9 cellular contexts compared by ENCODE assay signal in genomic region chr10:4981722-4982471, GRCh38. TPM values are rescaled to one million over a fixed set of nuclear protein-coding genes. Genes with fewer than 3 reads are reported as not detected.
A peak's percentile ranks its signal among the peaks of the same experiment; 100 is the strongest.
DNase-seq lines count a peak whose midpoint lies in the region; ATAC-seq and TF ChIP-seq lines count a peak whose summit lies in the region.
"Had no signal": no experiment of that assay in that cellular context is flagged by ENCODE, and none has a peak within 500 bp of the region (broad histone marks: within the 10 kb centered on the region; RNA-seq: fewer than 3 reads in every experiment).

No MANE protein-coding gene starts in this region.

- peak overlapping the region in 1 of 2 donors; percentile 11 for H3K9ac ChIP-seq in duodenal mucosa (ENCODE audit: low read depth in 1 of 2, low read length in 2 of 2)

- H3K36me3 ChIP-seq in duodenal mucosa (ENCODE audit: control insufficient read depth in 1 of 2, insufficient read depth in 2 of 2, low read length in 2 of 2) (no peaks in the 10 kb centered on the region), muscle layer of duodenum (ENCODE audit: control insufficient read depth in 1 of 2, insufficient read depth in 2 of 2, low read length in 2 of 2) (no peaks in the 10 kb centered on the region)
- H3K36me3 ChIP-seq: neutrophil had no signal

- H3K27me3 ChIP-seq in duodenal mucosa (ENCODE audit: control insufficient read depth in 1 of 2, insufficient read depth in 2 of 2, low read length in 2 of 2) (no peaks in the 10 kb centered on the region), muscle layer of duodenum (ENCODE audit: low read depth, low read length) (no peaks in the 10 kb centered on the region)
- H3K27me3 ChIP-seq: neutrophil had no signal

- H3K4me1 Mint-ChIP-seq in activated CD4-positive, alpha-beta T cell treated with anti-CD3 and anti-CD28 coated beads, Interleukin-2, amount 10 ng/mL, durations not matched to agents 7 days and 5 days: no peaks in the 10 kb centered on the region
- no peaks in the 10 kb centered on the region for H3K4me1 Mint-ChIP-seq in activated T-helper 1 cell treated with anti-CD3 and anti-CD28 coated beads, Interleukin-12 subunit alpha, Interleukin-12 subunit beta, Interleukin-2, Interleukin-4 antibody, amounts not matched to agents 30 ng/mL and 10 ng/mL and 1 ng/mL, durations not matched to agents 14 hours and 24 hours and 36 hours (ENCODE audit: low read depth)

- H3K9me3 Mint-ChIP-seq in activated CD4-positive, alpha-beta T cell treated with anti-CD3 and anti-CD28 coated beads, Interleukin-2, amount 10 ng/mL, durations not matched to agents 7 days and 5 days: no peaks in the 10 kb centered on the region
- no peaks in the 10 kb centered on the region for H3K9me3 Mint-ChIP-seq in activated T-helper 1 cell treated with anti-CD3 and anti-CD28 coated beads, Interleukin-12 subunit alpha, Interleukin-12 subunit beta, Interleukin-2, Interleukin-4 antibody, amounts not matched to agents 30 ng/mL and 10 ng/mL and 1 ng/mL, durations not matched to agents 14 hours and 24 hours and 36 hours

- H3K4me3 ChIP-seq in GM12864 (ENCODE audit: low read depth, low read length): no peak overlapping the region
- H3K4me3 ChIP-seq in duodenal mucosa (ENCODE audit: low read depth in 1 of 2, low read length in 2 of 2): peak overlapping the region; percentile 38 to 48
- no peak overlapping the region for H3K4me3 ChIP-seq in muscle layer of duodenum (ENCODE audit: low read depth in 1 of 2, low read length in 2 of 2)

- no peak overlapping the region for H3K4me3 Mint-ChIP-seq in activated CD4-positive, alpha-beta T cell treated with anti-CD3 and anti-CD28 coated beads, Interleukin-2, amount 10 ng/mL, durations not matched to agents 7 days and 5 days
- no peak overlapping the region for H3K4me3 Mint-ChIP-seq in activated T-helper 1 cell treated with anti-CD3 and anti-CD28 coated beads, Interleukin-12 subunit alpha, Interleukin-12 subunit beta, Interleukin-2, Interleukin-4 antibody, amounts not matched to agents 30 ng/mL and 10 ng/mL and 1 ng/mL, durations not matched to agents 14 hours and 24 hours and 36 hours

- H3K36me3 Mint-ChIP-seq in activated CD4-positive, alpha-beta T cell treated with anti-CD3 and anti-CD28 coated beads, Interleukin-2, amount 10 ng/mL, durations not matched to agents 7 days and 5 days (ENCODE audit: low read depth): no peaks in the 10 kb centered on the region
- no peaks in the 10 kb centered on the region for H3K36me3 Mint-ChIP-seq in activated T-helper 1 cell treated with anti-CD3 and anti-CD28 coated beads, Interleukin-12 subunit alpha, Interleukin-12 subunit beta, Interleukin-2, Interleukin-4 antibody, amounts not matched to agents 30 ng/mL and 10 ng/mL and 1 ng/mL, durations not matched to agents 14 hours and 24 hours and 36 hours (ENCODE audit: low read depth)

- H3K27ac Mint-ChIP-seq in activated CD4-positive, alpha-beta T cell treated with anti-CD3 and anti-CD28 coated beads, Interleukin-2, amount 10 ng/mL, durations not matched to agents 7 days and 5 days: no peak overlapping the region
- H3K27ac Mint-ChIP-seq in activated T-helper 1 cell treated with anti-CD3 and anti-CD28 coated beads, Interleukin-12 subunit alpha, Interleukin-12 subunit beta, Interleukin-2, Interleukin-4 antibody, amounts not matched to agents 30 ng/mL and 10 ng/mL and 1 ng/mL, durations not matched to agents 14 hours and 24 hours and 36 hours: no peak overlapping the region

- H3K9me3 ChIP-seq in duodenal mucosa (ENCODE audit: control insufficient read depth in 1 of 2, low read length in 2 of 2) (no peaks in the 10 kb centered on the region), muscle layer of duodenum (ENCODE audit: control insufficient read depth in 1 of 2, low read length in 2 of 2) (no peaks in the 10 kb centered on the region)
- H3K9me3 ChIP-seq: neutrophil had no signal

- H3K27me3 Mint-ChIP-seq in activated CD4-positive, alpha-beta T cell treated with anti-CD3 and anti-CD28 coated beads, Interleukin-2, amount 10 ng/mL, durations not matched to agents 7 days and 5 days: peaks cover 2% of the 10 kb centered on the region
- no peaks in the 10 kb centered on the region for H3K27me3 Mint-ChIP-seq in activated T-helper 1 cell treated with anti-CD3 and anti-CD28 coated beads, Interleukin-12 subunit alpha, Interleukin-12 subunit beta, Interleukin-2, Interleukin-4 antibody, amounts not matched to agents 30 ng/mL and 10 ng/mL and 1 ng/mL, durations not matched to agents 14 hours and 24 hours and 36 hours (ENCODE audit: insufficient read depth)

- TF ChIP-seq CTCF in GM12864 (IDR thresholded peaks at IDR 0.05; ENCODE audit: low read depth, low read length, missing control alignments): peak; percentile 65

- intact Hi-C loops in activated T-helper 1 cell treated with anti-CD3 and anti-CD28 coated beads, Interleukin-12 subunit alpha, Interleukin-12 subunit beta, Interleukin-2, Interleukin-4 antibody, amounts not matched to agents 30 ng/mL and 10 ng/mL and 1 ng/mL, durations not matched to agents 14 hours and 24 hours and 36 hours (cut with micrococcal nuclease): loop anchor here (1.0 kb wide), 1 partner anchor 133 kb away; no protein-coding TSS in a partner anchor

- DNase-seq in GM12864 (ENCODE audit: low read depth) (peak; percentile 5), NAMALWA (ENCODE audit: low spot score) (peak; percentile 45), COLO829 (ENCODE audit: low spot score) (no peak)
- no peak for DNase-seq in activated CD4-positive, alpha-beta T cell treated with anti-CD3 and anti-CD28 coated beads, Interleukin-2, amount 10 ng/mL, durations not matched to agents 7 days and 5 days
- no peak for DNase-seq in activated T-helper 1 cell treated with anti-CD3 and anti-CD28 coated beads, Interleukin-12 subunit alpha, Interleukin-12 subunit beta, Interleukin-2, Interleukin-4 antibody, amounts not matched to agents 30 ng/mL and 10 ng/mL and 1 ng/mL, durations not matched to agents 14 hours and 24 hours and 36 hours (ENCODE audit: low spot score)

- CTCF ChIA-PET in activated CD4-positive, alpha-beta T cell treated with anti-CD3 and anti-CD28 coated beads, Interleukin-2, amount 10 ng/mL, durations not matched to agents 7 days and 5 days (lab: Charles Lee): interaction anchor here (2.4 kb wide), 1 partner anchor 132 kb away, joined by 9 read pairs; no protein-coding TSS in a partner anchor

- ATAC-seq in HG02973 (IDR thresholded peaks at IDR 0.05; ENCODE audit: unreplicated experiment): no peak

- H3K27ac ChIP-seq in duodenal mucosa (ENCODE audit: low read depth, low read length) (no peak overlapping the region), muscle layer of duodenum (ENCODE audit: low read length) (peak overlapping the region; percentile 45)
- H3K27ac ChIP-seq: neutrophil had no signal

- H3K4me1 ChIP-seq in duodenal mucosa (ENCODE audit: control insufficient read depth in 1 of 2, insufficient read depth in 2 of 2, low read length in 2 of 2) (peaks cover 9 to 10% of the 10 kb centered on the region in 2 donors), muscle layer of duodenum (ENCODE audit: control insufficient read depth in 1 of 2, insufficient read depth in 2 of 2, low read length in 2 of 2) (peaks cover 0 to 16% of the 10 kb centered on the region in 2 donors)

- POLR2A ChIA-PET in activated CD4-positive, alpha-beta T cell treated with anti-CD3 and anti-CD28 coated beads, Interleukin-2, amount 10 ng/mL, durations not matched to agents 7 days and 5 days (lab: Charles Lee): no interaction called here

RNA-seq across cellular contexts. Expression of gene AKR1C1, which starts 18.7 kb away (rescaled TPM):
- 1 to 10 TPM in 1 of 2 experiments, under 1 TPM in 1; 0.89 to 1.1 TPM for total RNA-seq in activated CD4-positive, alpha-beta T cell treated with anti-CD3 and anti-CD28 coated beads, Interleukin-2, amount 10 ng/mL, durations not matched to agents 7 days and 5 days
- total RNA-seq in activated T-helper 1 cell treated with anti-CD3 and anti-CD28 coated beads, Interleukin-12 subunit alpha, Interleukin-12 subunit beta, Interleukin-2, Interleukin-4 antibody, amounts not matched to agents 30 ng/mL and 10 ng/mL and 1 ng/mL, durations not matched to agents 14 hours and 24 hours and 36 hours: 0.29 and 0.37 TPM in 2 replicates

RNA-seq across cellular contexts. Expression of gene AKR1C2, which starts 21.8 kb away (rescaled TPM):
- under 1 TPM in 1 of 2 experiments, not detected in 1; 0.17 TPM for total RNA-seq in activated CD4-positive, alpha-beta T cell treated with anti-CD3 and anti-CD28 coated beads, Interleukin-2, amount 10 ng/mL, durations not matched to agents 7 days and 5 days
- total RNA-seq in activated T-helper 1 cell treated with anti-CD3 and anti-CD28 coated beads, Interleukin-12 subunit alpha, Interleukin-12 subunit beta, Interleukin-2, Interleukin-4 antibody, amounts not matched to agents 30 ng/mL and 10 ng/mL and 1 ng/mL, durations not matched to agents 14 hours and 24 hours and 36 hours: not detected in 2 replicates

Comparison
In these comparisons a context has a peak if more than half of its experiments do, and no peak if none do; other contexts are left out.
1. DNase-seq: peak in GM12864 (single experiment) and NAMALWA (single experiment); none in COLO829 (single experiment), activated CD4-positive, alpha-beta T cell treated with anti-CD3 and anti-CD28 coated beads, Interleukin-2, amount 10 ng/mL, durations not matched to agents 7 days and 5 days (single experiment) and activated T-helper 1 cell treated with anti-CD3 and anti-CD28 coated beads, Interleukin-12 subunit alpha, Interleukin-12 subunit beta, Interleukin-2, Interleukin-4 antibody, amounts not matched to agents 30 ng/mL and 10 ng/mL and 1 ng/mL, durations not matched to agents 14 hours and 24 hours and 36 hours (single experiment).
2. H3K4me3 ChIP-seq: peak in duodenal mucosa (2 of 2); none in GM12864 (single experiment) and muscle layer of duodenum (0 of 2).